ENCODE assay signal across 31 cellular contexts in the genomic region with DNA sequence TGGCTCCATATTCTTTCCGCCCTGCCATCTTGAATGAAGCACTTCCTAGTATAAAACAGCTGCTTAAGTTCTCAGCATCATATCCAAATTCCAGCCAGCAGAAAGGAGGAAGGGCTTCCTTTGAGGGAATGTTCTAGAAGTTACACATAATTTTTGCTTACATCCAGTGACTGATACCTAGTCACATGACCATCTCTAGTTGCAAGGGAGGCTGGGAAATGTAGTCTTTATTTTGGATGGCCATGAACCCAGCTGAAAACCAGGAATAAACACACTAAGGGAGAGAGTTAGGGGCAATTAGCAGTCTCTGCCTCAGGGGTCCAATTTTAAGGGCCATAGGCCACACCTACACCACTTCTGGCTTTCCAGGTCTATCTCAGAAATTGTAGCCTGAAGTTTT. TPM values are rescaled to one million over a fixed set of nuclear protein-coding genes. Genes with fewer than 3 reads are reported as not detected.
DNase-seq lines count a peak whose midpoint lies in the region; ATAC-seq and TF ChIP-seq lines count a peak whose summit lies in the region.
"Had no signal": no experiment of that assay in that cellular context is flagged by ENCODE, and none has a peak within 500 bp of the region (broad histone marks: within the 10 kb centered on the region; RNA-seq: fewer than 3 reads in every experiment).

No MANE protein-coding gene starts in this region.

- no peak overlapping the region for H3K9ac ChIP-seq in GM23248

- H3K4me2 ChIP-seq in GM23248 (ENCODE audit: unreplicated experiment), result no peak overlapping the region

- no peaks in the 10 kb centered on the region for H3K9me2 ChIP-seq in GM23248 (ENCODE audit: insufficient read depth)

- TF ChIP-seq CTCF in fibroblast of villous mesenchyme (IDR thresholded peaks at IDR 0.05; ENCODE audit: insufficient read depth, low read depth, low read length), result no peak

- 100% methylated on average over 1 of the region's 1 CpG for WGBS in GM23248 (ENCODE audit: low coverage in 1 of 2, low lambda C conversion rate in 2 of 2, missing lambda C conversion rate in 2 of 2), 2 experiments

- peaks cover 21 to 45% of the 10 kb centered on the region in 2 donors for H3K27me3 Mint-ChIP-seq in natural killer cell treated with Interleukin-12 subunit alpha and Interleukin-12 subunit beta and Interleukin-15 and Interleukin-18, amount 100 ng/mL, for 72 hours
- H3K27me3 Mint-ChIP-seq in activated T-cell treated with anti-CD3 and anti-CD28 coated beads, Interleukin-2, amount 50 U/mL, for 72 hours (ENCODE audit: low read depth), result peaks cover 51% of the 10 kb centered on the region

- H3F3A ChIP-seq in GM23248 (ENCODE audit: insufficient read depth), result no peaks in the 10 kb centered on the region

- no peak overlapping the region for H2AFZ ChIP-seq in GM23248

- H3K4me3 Mint-ChIP-seq in natural killer cell treated with Interleukin-12 subunit alpha and Interleukin-12 subunit beta and Interleukin-15 and Interleukin-18, amount 100 ng/mL, for 72 hours, result no peak overlapping the region
- no peak overlapping the region for H3K4me3 Mint-ChIP-seq in activated T-cell treated with anti-CD3 and anti-CD28 coated beads, Interleukin-2, amount 50 U/mL, for 72 hours
- H3K4me3 Mint-ChIP-seq: activated naive CD8-positive, alpha-beta T cell treated with anti-CD3 and anti-CD28 coated beads, Interleukin-2, amount 50 U/mL, for 24 hours; neural crest cell had no signal

- H3K27me3 ChIP-seq in GM23248 (replicated peaks; ENCODE audit: insufficient read depth), result no peaks in the 10 kb centered on the region
- H3K27me3 ChIP-seq: body of pancreas had no signal

- H3K27ac ChIP-seq in GM23248, result no peak overlapping the region
- H3K27ac ChIP-seq: body of pancreas, epithelial cell of prostate, heart left ventricle, VCaP had no signal

- DNase-seq in GM23248 (peak; percentile 30), amniotic epithelial cell (ENCODE audit: low read depth) (peak; percentile 27), fibroblast of villous mesenchyme (ENCODE audit: low read depth) (peak; percentile 11), EL (no peak)
- no peak for DNase-seq in natural killer cell treated with Interleukin-12 subunit alpha and Interleukin-12 subunit beta and Interleukin-15 and Interleukin-18, amount 100 ng/mL, for 72 hours (ENCODE audit: low spot score)
- no peak for DNase-seq in activated T-cell treated with anti-CD3 and anti-CD28 coated beads, Interleukin-2, amount 50 U/mL, for 72 hours
- DNase-seq: ACHN; activated CD4-positive, alpha-beta T cell treated with anti-CD3 and anti-CD28 coated beads for 48 hours; activated gamma-delta T cell treated with Interleukin-2 at 50 U/mL for 16 hours; activated naive CD8-positive, alpha-beta T cell treated with anti-CD3 and anti-CD28 coated beads, Interleukin-2, amount 50 U/mL, for 24 hours; activated T-cell treated with anti-CD3 and anti-CD28 coated beads, Interleukin-2, amount 50 U/mL, for 1 hour; body of pancreas; COR-L47; DND-41; foreskin fibroblast; heart left ventricle; kidney glomerular epithelial cell; MM.1S; NCI-H1417 treated with DMSO at 0.1 percent for 48 hours; NCI-H2107; right cardiac atrium; SHP77; stimulated activated CD4-positive, alpha-beta T cell treated with anti-CD3 and anti-CD28 coated beads, Interleukin-4, amount 100 ng/mL, for 1 hour; SW 1271; T-helper 9 cell had no signal

- no peaks in the 10 kb centered on the region for H3K36me3 Mint-ChIP-seq in natural killer cell treated with Interleukin-12 subunit alpha and Interleukin-12 subunit beta and Interleukin-15 and Interleukin-18, amount 100 ng/mL, for 72 hours
- no peaks in the 10 kb centered on the region for H3K36me3 Mint-ChIP-seq in activated T-cell treated with anti-CD3 and anti-CD28 coated beads, Interleukin-2, amount 50 U/mL, for 72 hours (ENCODE audit: insufficient read depth in 2 of 2)

- H4K20me1 ChIP-seq in GM23248 (ENCODE audit: insufficient read depth), result no peaks in the 10 kb centered on the region

- H3K9me3 Mint-ChIP-seq in natural killer cell treated with Interleukin-12 subunit alpha and Interleukin-12 subunit beta and Interleukin-15 and Interleukin-18, amount 100 ng/mL, for 72 hours, result no peaks in the 10 kb centered on the region
- no peaks in the 10 kb centered on the region for H3K9me3 Mint-ChIP-seq in activated T-cell treated with anti-CD3 and anti-CD28 coated beads, Interleukin-2, amount 50 U/mL, for 72 hours
- H3K9me3 Mint-ChIP-seq: activated naive CD8-positive, alpha-beta T cell treated with anti-CD3 and anti-CD28 coated beads, Interleukin-2, amount 50 U/mL, for 24 hours; neural crest cell had no signal

- H3K4me3 ChIP-seq in GM23248 (no peak overlapping the region), fibroblast of villous mesenchyme (ENCODE audit: low read depth, low read length) (no peak overlapping the region)
- H3K4me3 ChIP-seq: body of pancreas, heart left ventricle, lung had no signal

- H3K36me3 ChIP-seq in GM23248 (ENCODE audit: low read depth), result no peaks in the 10 kb centered on the region
- H3K36me3 ChIP-seq: heart left ventricle had no signal

- no peak overlapping the region for H3K27ac Mint-ChIP-seq in natural killer cell treated with Interleukin-12 subunit alpha and Interleukin-12 subunit beta and Interleukin-15 and Interleukin-18, amount 100 ng/mL, for 72 hours
- H3K27ac Mint-ChIP-seq in activated T-cell treated with anti-CD3 and anti-CD28 coated beads, Interleukin-2, amount 50 U/mL, for 72 hours, result no peak overlapping the region
- H3K27ac Mint-ChIP-seq: activated naive CD8-positive, alpha-beta T cell treated with anti-CD3 and anti-CD28 coated beads, Interleukin-2, amount 50 U/mL, for 24 hours had no signal

- no peak for TF ChIP-seq EP300 in Ishikawa (IDR thresholded peaks at IDR 0.05; ENCODE audit: borderline replicate concordance)

- no peaks in the 10 kb centered on the region for H3K4me1 Mint-ChIP-seq in natural killer cell treated with Interleukin-12 subunit alpha and Interleukin-12 subunit beta and Interleukin-15 and Interleukin-18, amount 100 ng/mL, for 72 hours (ENCODE audit: low read depth in 2 of 2)
- H3K4me1 Mint-ChIP-seq in activated T-cell treated with anti-CD3 and anti-CD28 coated beads, Interleukin-2, amount 50 U/mL, for 72 hours (ENCODE audit: low read depth), result no peaks in the 10 kb centered on the region
- H3K4me1 Mint-ChIP-seq: activated naive CD8-positive, alpha-beta T cell treated with anti-CD3 and anti-CD28 coated beads, Interleukin-2, amount 50 U/mL, for 24 hours; neural crest cell had no signal

- no peak for TF ChIP-seq RAD21 in Ishikawa (IDR thresholded peaks at IDR 0.05; ENCODE audit: low read depth)

- H3K4me1 ChIP-seq in GM23248 (ENCODE audit: insufficient read depth), result peaks cover 6% of the 10 kb centered on the region; the same call in 1 of the 2 replicates
- H3K4me1 ChIP-seq: body of pancreas had no signal

- ATAC-seq in HG02970 (IDR thresholded peaks at IDR 0.05; ENCODE audit: low FRiP score, unreplicated experiment), result no peak
- ATAC-seq in natural killer cell treated with Interleukin-12 subunit alpha and Interleukin-12 subunit beta and Interleukin-15 and Interleukin-18, amount 100 ng/mL, for 72 hours, result no peak
- no peak for ATAC-seq in activated T-cell treated with anti-CD3 and anti-CD28 coated beads, Interleukin-2, amount 50 U/mL, for 72 hours (replicated peaks in 1 of 2)
- ATAC-seq: activated naive CD8-positive, alpha-beta T cell treated with anti-CD3 and anti-CD28 coated beads, Interleukin-2, amount 50 U/mL, for 24 hours; body of pancreas; heart left ventricle; right cardiac atrium had no signal

- in situ Hi-C loops in GM23248 (cut with MboI), result no loop called here

- no peaks in the 10 kb centered on the region for H3K9me3 ChIP-seq in GM23248 (ENCODE audit: low read depth)
- H3K9me3 ChIP-seq: body of pancreas, heart left ventricle had no signal

- no peaks in the 10 kb centered on the region for H3K79me2 ChIP-seq in GM23248 (ENCODE audit: insufficient read depth)

TF ChIP-seq in Ishikawa, 13 proteins besides CTCF, POLR2A, EP300 and RAD21:
- TF ChIP-seq USF1 (IDR thresholded peaks at IDR 0.05) (peak; percentile 89), NFIC (IDR thresholded peaks at IDR 0.05) (no peak)
TF ChIP-seq in Ishikawa: peak in this region for 1.

RNA-seq across cellular contexts. Expression of gene LMAN1, which starts 57.8 kb away (rescaled TPM):
- total RNA-seq in GM23248 (2014; rRNA removed; shearing (Covaris generic)), result 166 and 193 TPM in 2 replicates
- polyA plus RNA-seq in GM23248 (2016; fragmentation: Nextera tagmentation; extraction: Ambion mirVana), result 120 and 127 TPM in 2 replicates
- 188 and 268 TPM in 2 replicates for total RNA-seq in fibroblast of villous mesenchyme
- total RNA-seq in natural killer cell treated with Interleukin-12 subunit alpha and Interleukin-12 subunit beta and Interleukin-15 and Interleukin-18, amount 100 ng/mL, for 72 hours, result 100 to 1,000 TPM; 124 to 146 TPM
- 100 to 1,000 TPM in 1 of 2 donors, 10 to 100 TPM in 1; 95.7 to 144 TPM for total RNA-seq in activated T-cell treated with anti-CD3 and anti-CD28 coated beads, Interleukin-2, amount 50 U/mL, for 72 hours

Comparison
In these comparisons a context has a peak if more than half of its experiments do, and no peak if none do; other contexts are left out.
1. DNase-seq: peak in GM23248 (single experiment), amniotic epithelial cell (single experiment) and fibroblast of villous mesenchyme (single experiment); none in EL (single experiment), natural killer cell treated with Interleukin-12 subunit alpha and Interleukin-12 subunit beta and Interleukin-15 and Interleukin-18, amount 100 ng/mL, for 72 hours (single experiment) and activated T-cell treated with anti-CD3 and anti-CD28 coated beads, Interleukin-2, amount 50 U/mL, for 72 hours (0 of 2).